Comparison of ENCODE assay signal across 8 cellular contexts in the genomic region with DNA sequence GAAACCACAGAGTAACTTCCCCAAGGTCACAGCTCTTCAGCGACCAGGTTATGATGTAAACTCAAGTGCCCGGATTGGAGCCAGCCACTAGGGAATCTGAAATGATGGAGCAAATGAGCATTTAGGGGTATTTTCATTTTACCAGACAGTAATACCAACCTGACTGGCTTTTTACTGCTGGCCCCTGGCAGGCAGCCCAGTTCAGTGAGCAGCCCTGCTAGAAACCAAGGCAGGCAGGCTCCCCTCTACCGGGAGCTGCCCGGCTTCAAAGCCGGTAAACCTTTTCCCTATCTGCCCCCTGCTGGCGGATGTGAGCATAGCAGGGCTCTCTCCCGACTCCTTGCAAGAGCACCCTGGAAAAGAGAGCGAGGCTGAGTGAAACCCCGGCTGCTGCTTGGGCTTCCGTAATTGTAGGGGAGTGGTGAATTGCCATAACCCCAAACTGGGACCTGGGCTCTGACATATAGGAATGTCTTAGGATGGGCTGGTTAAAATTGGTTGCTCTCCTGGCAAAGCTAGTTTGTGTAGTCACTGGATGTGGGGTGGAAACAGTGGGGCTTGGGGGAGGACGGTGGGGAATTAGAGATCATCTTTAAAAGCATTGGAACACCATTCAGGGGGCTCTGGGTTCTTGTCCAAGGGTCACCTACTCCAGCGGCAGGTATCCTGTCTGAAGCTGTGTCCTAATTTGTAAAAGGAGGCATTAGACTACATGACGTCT.
DNase-seq lines count a peak whose midpoint lies in the region; TF ChIP-seq lines count a peak whose summit lies in the region.

No MANE protein-coding gene starts in this region.

- peak; percentile 82 for DNase-seq in NK-92 treated with Interleukin-12 subunit alpha and Interleukin-12 subunit beta, amount 100 ng/mL, for 24 hours (lab: John Stamatoyannopoulos, UW)
- no peak for DNase-seq in NK-92 (lab: John Stamatoyannopoulos, UW; ENCODE audit: unreplicated experiment)
- peak; percentile 68 for DNase-seq in RKO (ENCODE audit: low spot score)
- DNase-seq in activated T-helper 1 cell treated with Interleukin-2 at 50 U/mL for 16 hours (ENCODE audit: low read depth), result peak; percentile 35
- peak; percentile 82 for DNase-seq in fibroblast of the conjunctiva (ENCODE audit: low read depth)
- peak; percentile 70 for DNase-seq in stromal cell of bone marrow (ENCODE audit: low read depth)

- no peaks in the 10 kb centered on the region for H4K20me1 ChIP-seq in KMS-11 (ENCODE audit: insufficient read depth)

- H3K9ac ChIP-seq in KMS-11, result no peak overlapping the region

- peak overlapping the region; percentile 58 for H3K4me2 ChIP-seq in KMS-11

- no peaks in the 10 kb centered on the region for H3K79me2 ChIP-seq in KMS-11 (ENCODE audit: insufficient read depth, low read depth)

- H3K27ac ChIP-seq in KMS-11 (no peak overlapping the region), neutrophil (peak overlapping the region; percentile 83)

- H3K4me1 ChIP-seq in KMS-11 (ENCODE audit: low read depth, poor library complexity, severe bottlenecking) (peaks cover 6% of the 10 kb centered on the region), neutrophil (ENCODE audit: control insufficient read depth in 1 of 2, insufficient read depth in 1 of 2, low read depth in 1 of 2, low read length in 1 of 2) (peaks cover 60% of the 10 kb centered on the region in 2 experiments)

- H3K27me3 ChIP-seq in KMS-11 (ENCODE audit: insufficient read depth, low read depth) (no peaks in the 10 kb centered on the region), neutrophil (no peaks in the 10 kb centered on the region)

- peak; percentile 96 for TF ChIP-seq CTCF in KMS-11 (conservative IDR thresholded peaks at IDR 0.05; ENCODE audit: low read depth, low read length)
- peak; percentile 97 for TF ChIP-seq CTCF in neutrophil (IDR thresholded peaks at IDR 0.05)

- H3K36me3 ChIP-seq in KMS-11 (ENCODE audit: insufficient read depth), result no peaks in the 10 kb centered on the region
- no peaks in the 10 kb centered on the region for H3K36me3 ChIP-seq in neutrophil

- H3K9me3 ChIP-seq in neutrophil, result no peaks in the 10 kb centered on the region

- H3K4me3 ChIP-seq in KMS-11 (IDR thresholded peaks at IDR 0.05; ENCODE audit: insufficient read depth, low read depth, low read length), result no peak overlapping the region
- peak overlapping the region; percentile 40 to 50 for H3K4me3 ChIP-seq in neutrophil (ENCODE audit: low read depth in 1 of 2, low read length in 1 of 2)

- H2AFZ ChIP-seq in KMS-11 (ENCODE audit: low read depth), result peak overlapping the region; percentile 48; the same call in 1 of the 2 replicates
